In genomic region chr13:31930901-31931522, GRCh38 we compare ENCODE assay signal across 9 cellular contexts.
DNase-seq lines count a peak whose midpoint lies in the region; ATAC-seq, FAIRE-seq and TF ChIP-seq lines count a peak whose summit lies in the region.
"Had no signal": no experiment of that assay in that cellular context is flagged by ENCODE, and none has a peak within 500 bp of the region (broad histone marks: within the 10 kb centered on the region; RNA-seq: fewer than 3 reads in every experiment).

No MANE protein-coding gene starts in this region.

- H3K4me3 Mint-ChIP-seq in MCF 10A (ENCODE audit: unreplicated experiment) = no peak overlapping the region

- BruUV-seq in MCF 10A (replicated peaks; lab: Mats Ljungman, UMichigan) = no TSS peak

- no peaks in the 10 kb centered on the region for H3K9me3 ChIP-seq in breast epithelium
- no peaks in the 10 kb centered on the region for H3K9me3 ChIP-seq in small intestine (ENCODE audit: control insufficient read depth, low read depth)
- H3K9me3 ChIP-seq: BLaER1 had no signal

- H3K4me1 ChIP-seq in breast epithelium = no peaks in the 10 kb centered on the region
- peaks cover 4 to 5% of the 10 kb centered on the region in 2 donors for H3K4me1 ChIP-seq in small intestine (ENCODE audit: control insufficient read depth in 2 of 2, insufficient read depth in 1 of 2, low read depth in 1 of 2, low read length in 1 of 2)
- H3K4me1 ChIP-seq: BLaER1 had no signal

- H3K27me3 Mint-ChIP-seq in MCF 10A (ENCODE audit: insufficient read depth, unreplicated experiment) = no peaks in the 10 kb centered on the region

- ATAC-seq in HG02884 (IDR thresholded peaks at IDR 0.05; ENCODE audit: unreplicated experiment) = peak; percentile 100
- ATAC-seq in sciatic nerve = no peak

- intact Hi-C loops in MCF 10A (cut with micrococcal nuclease) (no loop called here), breast epithelium (cut with DNase I; ENCODE audit: low total_unique reads) (no loop called here), sciatic nerve (cut with DNase I) (no loop called here), lower leg skin (cut with DNase I; ENCODE audit: low total_unique reads) (no loop called here)

- CTCF ChIA-PET in MCF 10A (lab: Yijun Ruan, JAX) = interaction anchor here (1.0 to 3.2 kb wide), 3 partner anchors 19 to 21 kb away, joined by 5 to 19 read pairs (median 6); no protein-coding TSS in a partner anchor

- peak; percentile 45 for DNase-seq in MCF 10A (ENCODE audit: unreplicated experiment)
- no peak for DNase-seq in breast epithelium (ENCODE audit: low spot score in 2 of 2)
- DNase-seq in OCI-M1 (lab: John Stamatoyannopoulos, UW) = peak; percentile 18
- peak; percentile 60 for DNase-seq in small intestine
- no peak for DNase-seq in sciatic nerve (ENCODE audit: low spot score)
- DNase-seq in UCSD-AML1 (lab: John Stamatoyannopoulos, UW; ENCODE audit: unreplicated experiment) = no peak
- DNase-seq in lower leg skin (ENCODE audit: low spot score in 2 of 2) = no peak

- H3K27me3 ChIP-seq in breast epithelium (no peaks in the 10 kb centered on the region), small intestine (ENCODE audit: control insufficient read depth in 2 of 2, insufficient read depth in 2 of 2, low read length in 2 of 2) (no peaks in the 10 kb centered on the region)
- H3K27me3 ChIP-seq: BLaER1 had no signal

- H3K27ac Mint-ChIP-seq in MCF 10A (ENCODE audit: low read depth, unreplicated experiment) = no peak overlapping the region

- H3K4me1 Mint-ChIP-seq in MCF 10A (ENCODE audit: insufficient read depth, unreplicated experiment) = no peaks in the 10 kb centered on the region

- no peak for FAIRE-seq in small intestine (lab: Jason Lieb, UNC)

- POLR2A ChIA-PET in MCF 10A (lab: Yijun Ruan, JAX) = interaction anchor here (0.7 to 1.4 kb wide), 3 partner anchors 12 to 28 kb away, joined by 3 to 4 read pairs (median 3); no protein-coding TSS in a partner anchor

- no peaks in the 10 kb centered on the region for H3K36me3 Mint-ChIP-seq in MCF 10A (ENCODE audit: insufficient read depth, unreplicated experiment)

- no peak overlapping the region for H3K4me3 ChIP-seq in breast epithelium
- H3K4me3 ChIP-seq in small intestine (ENCODE audit: low read depth in 1 of 2, low read length in 2 of 2) = no peak overlapping the region
- H3K4me3 ChIP-seq in lower leg skin (ENCODE audit: low read depth, poor library complexity, severe bottlenecking) = no peak overlapping the region
- H3K4me3 ChIP-seq: BLaER1 had no signal

- TF ChIP-seq POLR2A in breast epithelium (IDR thresholded peaks at IDR 0.05) = no peak
- no peak for TF ChIP-seq POLR2A in lower leg skin (IDR thresholded peaks at IDR 0.05)

- TF ChIP-seq CTCF in MCF 10A (IDR thresholded peaks at IDR 0.05; ENCODE audit: unreplicated experiment) (no peak), breast epithelium (IDR thresholded peaks at IDR 0.05) (no peak), lower leg skin (IDR thresholded peaks at IDR 0.05) (no peak)

- H3K27ac ChIP-seq in breast epithelium = no peak overlapping the region
- no peak overlapping the region for H3K27ac ChIP-seq in small intestine (ENCODE audit: low read depth in 1 of 2, low read length in 1 of 2)
- H3K27ac ChIP-seq: BLaER1 had no signal

- 56 to 69% (median 65%) methylated on average over 3 of the region's 3 CpGs for WGBS in small intestine, 3 donors
- WGBS in lower leg skin, 2 donors = 67 to 75% methylated on average over 3 of the region's 3 CpGs

- H3K9me3 Mint-ChIP-seq in MCF 10A (ENCODE audit: unreplicated experiment) = no peaks in the 10 kb centered on the region

- no peaks in the 10 kb centered on the region for H3K36me3 ChIP-seq in breast epithelium
- H3K36me3 ChIP-seq in small intestine (ENCODE audit: control insufficient read depth in 2 of 2, insufficient read depth in 2 of 2, low read length in 2 of 2) = no peaks in the 10 kb centered on the region
- H3K36me3 ChIP-seq: BLaER1 had no signal

Comparison
In these comparisons a context has a peak if more than half of its experiments do, and no peak if none do; other contexts are left out.
1. DNase-seq: peak in MCF 10A (single experiment), OCI-M1 (single experiment) and small intestine (single experiment); none in breast epithelium (0 of 2), sciatic nerve (single experiment), UCSD-AML1 (single experiment) and lower leg skin (0 of 2).